In genomic region chr15:38636597-38636996, GRCh38 we compare ENCODE assay signal across 22 cellular contexts.
"Had no signal": no experiment of that assay in that cellular context is flagged by ENCODE, and none has a peak within 500 bp of the region (broad histone marks: within the 10 kb centered on the region; RNA-seq: fewer than 3 reads in every experiment).

No MANE protein-coding gene starts in this region.

- H3K4me1 ChIP-seq: esophagus muscularis mucosa, gastroesophageal sphincter, lower lobe of right lung, pancreas, psoas muscle, sigmoid colon, transverse colon had no signal

- H3K27me3 ChIP-seq: esophagus muscularis mucosa, gastroesophageal sphincter, neural progenitor cell, pancreas, sigmoid colon, transverse colon had no signal

- H3K27ac ChIP-seq: epithelial cell of prostate, esophagus muscularis mucosa, gastroesophageal sphincter, lower lobe of right lung, neural progenitor cell, pancreas, psoas muscle, sigmoid colon, skin epidermis, thoracic aorta, transverse colon had no signal

- H3K4me3 ChIP-seq: esophagus muscularis mucosa, gastroesophageal sphincter, lower lobe of right lung, neural progenitor cell, pancreas, psoas muscle, sigmoid colon, skin epidermis, thoracic aorta, transverse colon had no signal

- DNase-seq: effector memory CD8-positive, alpha-beta T cell; glutamatergic neuron; kidney glomerular epithelial cell; lower lobe of right lung; nucleus accumbens; pancreas; retina; sigmoid colon; stimulated activated CD4-positive, alpha-beta T cell treated with anti-CD3 and anti-CD28 coated beads, Interleukin-2, amount 100 ng/mL, for 24 hours; stimulated activated CD4-positive, alpha-beta T cell treated with anti-CD3 and anti-CD28 coated beads, Interleukin-4, amount 100 ng/mL, for 4 hours; stimulated activated naive B cell treated with anti-CD40 and anti-IgM and Interleukin-4, amounts not matched to agents 10 μg/mL and 1 μg/mL and 100 μg/mL, for 72 hours; stimulated activated naive CD8-positive, alpha-beta T cell treated with anti-CD3 and anti-CD28 coated beads, Interleukin-15, amount 100 ng/mL, for 72 hours; transverse colon had no signal

- ATAC-seq: effector memory CD8-positive, alpha-beta T cell; gastroesophageal sphincter; left lobe of liver; lower lobe of right lung; natural killer cell treated with Interleukin-12 subunit alpha and Interleukin-12 subunit beta and Interleukin-15 and Interleukin-18, amount 100 ng/mL, for 72 hours; pancreas; psoas muscle; stimulated activated naive B cell treated with anti-CD40 and anti-IgM and Interleukin-4, amounts not matched to agents 10 μg/mL and 1 μg/mL and 100 μg/mL, for 72 hours; stimulated activated naive CD8-positive, alpha-beta T cell treated with anti-CD3 and anti-CD28 coated beads, Interleukin-15, amount 100 ng/mL, for 72 hours had no signal

- H3K36me3 ChIP-seq: esophagus muscularis mucosa, gastroesophageal sphincter, lower lobe of right lung, neural progenitor cell, pancreas, sigmoid colon, thoracic aorta, transverse colon had no signal

- H3K9me3 ChIP-seq: esophagus muscularis mucosa, gastroesophageal sphincter, lower lobe of right lung, pancreas, psoas muscle, sigmoid colon, thoracic aorta, transverse colon had no signal
